20 cellular contexts compared by ENCODE assay signal in genomic region chr4:40225497-40225896, GRCh38. TPM values are rescaled to one million over a fixed set of nuclear protein-coding genes. Genes with fewer than 3 reads are reported as not detected.
DNase-seq lines count a peak whose midpoint lies in the region; ATAC-seq, FAIRE-seq and TF ChIP-seq lines count a peak whose summit lies in the region.
"Had no signal": no experiment of that assay in that cellular context is flagged by ENCODE, and none has a peak within 500 bp of the region (broad histone marks: within the 10 kb centered on the region; RNA-seq: fewer than 3 reads in every experiment).

No MANE protein-coding gene starts in this region.

- H3K27ac Mint-ChIP-seq in T-helper 2 cell treated with Interferon-gamma antibody and Interleukin-4, amounts not matched to agents 5 μg/mL and 100 μg/mL, for 36 hours = peak overlapping the region; percentile 90
- peak overlapping the region; percentile 91 for H3K27ac Mint-ChIP-seq in activated T-cell treated with anti-CD3 and anti-CD28 coated beads, Interleukin-2, amount 50 U/mL, for 72 hours
- H3K27ac Mint-ChIP-seq in naive thymus-derived CD8-positive, alpha-beta T cell = peak overlapping the region; percentile 90 to 98 (median 96)
- H3K27ac Mint-ChIP-seq in glutamatergic neuron (ENCODE audit: unreplicated experiment) = no peak overlapping the region

- FAIRE-seq in GM18507 (lab: Jason Lieb, UNC) = peak; percentile 60
- FAIRE-seq: kidney had no signal

- DNase-seq in T-helper 2 cell treated with Interferon-gamma antibody and Interleukin-4, amounts not matched to agents 5 μg/mL and 100 μg/mL, for 36 hours (ENCODE audit: low spot score) = no peak
- DNase-seq in T-helper 2 cell (no peak), GM18507 (ENCODE audit: extremely low spot score, insufficient read length, low read depth) (no peak), pons (ENCODE audit: low spot score) (no peak), glutamatergic neuron (no peak)
- DNase-seq in activated T-cell treated with anti-CD3 and anti-CD28 coated beads, Interleukin-2, amount 50 U/mL, for 72 hours = no peak
- DNase-seq in naive thymus-derived CD8-positive, alpha-beta T cell = peak in 3 of 10 donors; percentile 48 to 55 (median 52)
- DNase-seq: 8988T, body of pancreas, dermis blood vessel endothelial cell, heart right ventricle, kidney, MG63, NCI-H2029, NCI-H524, PC-3, trophoblast cell had no signal

- no peak for TF ChIP-seq CTCF in glutamatergic neuron (IDR thresholded peaks at IDR 0.05; ENCODE audit: partially characterized antibody, unreplicated experiment)

- no peaks in the 10 kb centered on the region for H3K27me3 Mint-ChIP-seq in T-helper 2 cell treated with Interferon-gamma antibody and Interleukin-4, amounts not matched to agents 5 μg/mL and 100 μg/mL, for 36 hours (ENCODE audit: low read depth)
- no peaks in the 10 kb centered on the region for H3K27me3 Mint-ChIP-seq in activated T-cell treated with anti-CD3 and anti-CD28 coated beads, Interleukin-2, amount 50 U/mL, for 72 hours (ENCODE audit: low read depth)
- H3K27me3 Mint-ChIP-seq in naive thymus-derived CD8-positive, alpha-beta T cell = no peaks in the 10 kb centered on the region
- no peaks in the 10 kb centered on the region for H3K27me3 Mint-ChIP-seq in glutamatergic neuron (ENCODE audit: unreplicated experiment)

- H3K4me1 Mint-ChIP-seq in T-helper 2 cell treated with Interferon-gamma antibody and Interleukin-4, amounts not matched to agents 5 μg/mL and 100 μg/mL, for 36 hours (ENCODE audit: low read depth) = peaks cover 62% of the 10 kb centered on the region
- peaks cover 98% of the 10 kb centered on the region for H3K4me1 Mint-ChIP-seq in activated T-cell treated with anti-CD3 and anti-CD28 coated beads, Interleukin-2, amount 50 U/mL, for 72 hours (ENCODE audit: low read depth)
- H3K4me1 Mint-ChIP-seq in naive thymus-derived CD8-positive, alpha-beta T cell = peaks cover 45 to 96% (median 88%) of the 10 kb centered on the region in 4 donors
- peaks cover 2% of the 10 kb centered on the region for H3K4me1 Mint-ChIP-seq in glutamatergic neuron (ENCODE audit: low read depth, unreplicated experiment)

- no peak for ATAC-seq in activated T-cell treated with anti-CD3 and anti-CD28 coated beads, Interleukin-2, amount 50 U/mL, for 72 hours (replicated peaks in 1 of 2)
- peak; percentile 24 to 54 for ATAC-seq in naive thymus-derived CD8-positive, alpha-beta T cell
- no peak for ATAC-seq in HG03457 (IDR thresholded peaks at IDR 0.05; ENCODE audit: unreplicated experiment)
- ATAC-seq: body of pancreas, heart right ventricle, PC-3 had no signal

- POLR2A ChIA-PET in naive thymus-derived CD8-positive, alpha-beta T cell (lab: Charles Lee) = interaction anchor here (0.6 to 17.3 kb wide), 15 partner anchors 11 to 169 kb away, joined by 3 to 376 read pairs (median 5); partner anchors contain the start of genes N4BP2 and RHOH

- peaks cover 74% of the 10 kb centered on the region for H3K36me3 Mint-ChIP-seq in T-helper 2 cell treated with Interferon-gamma antibody and Interleukin-4, amounts not matched to agents 5 μg/mL and 100 μg/mL, for 36 hours (ENCODE audit: low read depth)
- peaks cover 19 to 38% of the 10 kb centered on the region in 2 donors for H3K36me3 Mint-ChIP-seq in activated T-cell treated with anti-CD3 and anti-CD28 coated beads, Interleukin-2, amount 50 U/mL, for 72 hours (ENCODE audit: insufficient read depth in 2 of 2)
- peaks cover 8 to 83% (median 49%) of the 10 kb centered on the region in 3 donors for H3K36me3 Mint-ChIP-seq in naive thymus-derived CD8-positive, alpha-beta T cell
- peaks cover 11% of the 10 kb centered on the region for H3K36me3 Mint-ChIP-seq in glutamatergic neuron (ENCODE audit: unreplicated experiment)

- H3K4me3 Mint-ChIP-seq in T-helper 2 cell treated with Interferon-gamma antibody and Interleukin-4, amounts not matched to agents 5 μg/mL and 100 μg/mL, for 36 hours = peak overlapping the region; percentile 79
- peak overlapping the region; percentile 67 to 78 for H3K4me3 Mint-ChIP-seq in activated T-cell treated with anti-CD3 and anti-CD28 coated beads, Interleukin-2, amount 50 U/mL, for 72 hours
- peak overlapping the region; percentile 66 to 90 (median 84) for H3K4me3 Mint-ChIP-seq in naive thymus-derived CD8-positive, alpha-beta T cell
- H3K4me3 Mint-ChIP-seq in glutamatergic neuron (ENCODE audit: unreplicated experiment) = no peak overlapping the region

- peaks cover 6% of the 10 kb centered on the region for H3K9me3 Mint-ChIP-seq in T-helper 2 cell treated with Interferon-gamma antibody and Interleukin-4, amounts not matched to agents 5 μg/mL and 100 μg/mL, for 36 hours
- H3K9me3 Mint-ChIP-seq in activated T-cell treated with anti-CD3 and anti-CD28 coated beads, Interleukin-2, amount 50 U/mL, for 72 hours = peaks cover 1 to 8% of the 10 kb centered on the region in 2 donors
- no peaks in the 10 kb centered on the region for H3K9me3 Mint-ChIP-seq in naive thymus-derived CD8-positive, alpha-beta T cell
- no peaks in the 10 kb centered on the region for H3K9me3 Mint-ChIP-seq in glutamatergic neuron (ENCODE audit: unreplicated experiment)

RNA-seq across cellular contexts. Expression of gene RHOH, which starts 28.7 kb away (rescaled TPM):
- total RNA-seq in activated T-cell treated with anti-CD3 and anti-CD28 coated beads, Interleukin-2, amount 50 U/mL, for 72 hours = 100 to 1,000 TPM; 150 to 182 TPM
- total RNA-seq in naive thymus-derived CD8-positive, alpha-beta T cell = 100 to 1,000 TPM; 233 to 249 TPM
- polyA plus RNA-seq in naive thymus-derived CD8-positive, alpha-beta T cell = 100 to 1,000 TPM; 328 to 416 (median 383) TPM
- total RNA-seq in glutamatergic neuron (ENCODE audit: unreplicated experiment) = not detected
- total RNA-seq: HT-29, osteoblast, PC-3 had no signal

Comparison
In these comparisons a context has a peak if more than half of its experiments do, and no peak if none do; other contexts are left out.
1. ATAC-seq: peak in naive thymus-derived CD8-positive, alpha-beta T cell (2 of 2); none in activated T-cell treated with anti-CD3 and anti-CD28 coated beads, Interleukin-2, amount 50 U/mL, for 72 hours (0 of 2) and HG03457 (single experiment).
2. RNA of gene RHOH, which starts 28.7 kb away (total RNA-seq): 233 to 249 TPM in naive thymus-derived CD8-positive, alpha-beta T cell and 150 to 182 TPM in activated T-cell treated with anti-CD3 and anti-CD28 coated beads, Interleukin-2, amount 50 U/mL, for 72 hours; not detected in glutamatergic neuron (single experiment); every median in the first group is over 100 times any median in the second.